Comparison of ENCODE assay signal across 9 cellular contexts in the genomic region with DNA sequence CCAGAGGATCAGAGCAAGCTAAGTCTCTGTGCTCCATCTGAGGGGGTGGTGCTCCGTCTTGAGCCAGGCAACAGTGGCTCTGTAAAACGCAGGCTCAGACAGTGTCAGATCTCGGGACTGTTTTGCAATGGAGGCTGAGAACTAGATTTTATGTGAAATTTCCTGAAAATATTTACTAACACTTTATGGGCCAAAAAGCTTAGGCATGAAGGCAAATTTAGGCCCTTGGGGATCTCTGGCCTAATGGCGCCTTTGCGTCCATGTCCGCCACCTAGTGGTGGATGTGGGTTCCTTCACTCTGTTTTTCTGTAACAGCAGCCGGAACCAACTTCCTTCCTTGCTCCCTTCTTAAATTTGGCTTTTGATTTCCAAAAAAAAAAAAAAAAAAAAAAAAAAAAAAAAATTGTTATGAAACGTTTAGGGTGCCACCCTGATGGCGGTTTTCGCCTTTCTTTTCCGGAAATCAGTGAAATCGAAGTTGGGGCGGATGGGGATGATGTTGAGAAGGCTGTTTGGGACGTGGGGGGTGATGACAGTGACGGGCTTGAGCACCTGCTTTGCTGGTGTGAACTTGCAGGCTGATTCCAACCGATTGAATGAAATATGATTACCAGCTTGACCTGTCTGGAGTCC. TPM values are rescaled to one million over a fixed set of nuclear protein-coding genes. Genes with fewer than 3 reads are reported as not detected.
A peak's percentile ranks its signal among the peaks of the same experiment; 100 is the strongest.
DNase-seq lines count a peak whose midpoint lies in the region; ATAC-seq, FAIRE-seq and TF ChIP-seq lines count a peak whose summit lies in the region.
"Had no signal": no experiment of that assay in that cellular context is flagged by ENCODE, and none has a peak within 500 bp of the region (broad histone marks: within the 10 kb centered on the region; RNA-seq: fewer than 3 reads in every experiment).

No MANE protein-coding gene starts in this region.

- H3K27ac Mint-ChIP-seq in astrocyte (ENCODE audit: unreplicated experiment), result no peak overlapping the region

- H3K9me3 Mint-ChIP-seq in astrocyte (ENCODE audit: unreplicated experiment), result peaks cover 6% of the 10 kb centered on the region
- H3K9me3 Mint-ChIP-seq: T-helper 1 cell treated with Interleukin-12 subunit alpha and Interleukin-12 subunit beta and Interleukin-4 antibody, amounts not matched to agents 30 μg/mL and 1 μg/mL, for 36 hours had no signal

- FAIRE-seq in astrocyte (lab: Jason Lieb, UNC) (no peak), keratinocyte (lab: Jason Lieb, UNC) (no peak)

- H3K9me3 ChIP-seq in astrocyte (ENCODE audit: insufficient read depth, low read depth, low read length) (no peaks in the 10 kb centered on the region), keratinocyte (ENCODE audit: control insufficient read depth, low read depth, low read length) (no peaks in the 10 kb centered on the region), MG63 (no peaks in the 10 kb centered on the region)

- H3K4me3 ChIP-seq in astrocyte (ENCODE audit: insufficient read depth, low read depth, low read length) (no peak overlapping the region), keratinocyte (ENCODE audit: control insufficient read depth in 2 of 3, extremely low read depth in 1 of 3, insufficient read depth in 2 of 3, low read depth in 1 of 3, low read length in 3 of 3) (no peak overlapping the region), MG63 (no peak overlapping the region)

- no peaks in the 10 kb centered on the region for H3K4me1 ChIP-seq in astrocyte (ENCODE audit: insufficient read depth, low read length)
- no peaks in the 10 kb centered on the region for H3K4me1 ChIP-seq in keratinocyte (ENCODE audit: control insufficient read depth, extremely low read depth, insufficient read depth, low read length)

- H3K4me1 Mint-ChIP-seq in astrocyte (ENCODE audit: low read depth, unreplicated experiment), result no peaks in the 10 kb centered on the region

- H3K27me3 Mint-ChIP-seq in astrocyte (ENCODE audit: low read depth, unreplicated experiment), result peaks cover 6% of the 10 kb centered on the region

- in situ Hi-C loops in SK-MEL-5 (cut with HindIII; ENCODE audit: low pct_unique_long_range_greater_than_20kb, low sequenced_read_pairs), result no loop called here

- H2AFZ ChIP-seq in astrocyte (ENCODE audit: low read depth, low read length) (no peak overlapping the region), keratinocyte (ENCODE audit: control insufficient read depth, low read length) (no peak overlapping the region)

- DNase-seq in SK-MEL-5 (ENCODE audit: low read depth, low spot score) (peak; percentile 70), astrocyte (ENCODE audit: low read depth) (no peak), keratinocyte (ENCODE audit: low read depth, low spot score) (peak; percentile 5), MG63 (no peak)
- DNase-seq in stimulated activated CD4-positive, alpha-beta T cell treated with anti-CD3 and anti-CD28 coated beads, Interleukin-4, amount 100 ng/mL, for 48 hours (ENCODE audit: low read depth in 2 of 2), result peak; percentile 27 to 44

- dilution Hi-C loops in keratinocyte (cut with MboI; ENCODE audit: extremely low pct_ligation_motif_present, low sequenced_read_pairs), result no loop called here

- H3K4me3 Mint-ChIP-seq in astrocyte (ENCODE audit: unreplicated experiment), result no peak overlapping the region
- H3K4me3 Mint-ChIP-seq: T-helper 1 cell treated with Interleukin-12 subunit alpha and Interleukin-12 subunit beta and Interleukin-4 antibody, amounts not matched to agents 30 μg/mL and 1 μg/mL, for 36 hours had no signal

- H3K9ac ChIP-seq in astrocyte (ENCODE audit: low read length), result no peak overlapping the region
- no peak overlapping the region for H3K9ac ChIP-seq in keratinocyte (ENCODE audit: control insufficient read depth, extremely low read depth, insufficient read depth, low read length)

- TF ChIP-seq CTCF in C4-2B (conservative IDR thresholded peaks at IDR 0.05) (peak; percentile 89), astrocyte (IDR thresholded peaks at IDR 0.05; ENCODE audit: insufficient read depth, low read depth, low read length) (peak; percentile 74), keratinocyte (optimal IDR thresholded peaks at IDR 0.05 in 1 of 3, IDR thresholded peaks at IDR 0.05 in 1 of 3, conservative IDR thresholded peaks at IDR 0.05 in 1 of 3; ENCODE audit: extremely low read depth in 1 of 3, insufficient read depth in 2 of 3, low read length in 3 of 3) (peak; percentile 74 to 82 (median 80))

- no peaks in the 10 kb centered on the region for H3K36me3 Mint-ChIP-seq in astrocyte (ENCODE audit: low read depth, unreplicated experiment)

- H4K20me1 ChIP-seq in astrocyte (ENCODE audit: insufficient read depth, low read length), result no peaks in the 10 kb centered on the region
- no peaks in the 10 kb centered on the region for H4K20me1 ChIP-seq in keratinocyte (ENCODE audit: control insufficient read depth, extremely low read depth, insufficient read depth, low read length)

- no peaks in the 10 kb centered on the region for H3K36me3 ChIP-seq in astrocyte (ENCODE audit: insufficient read depth, low read length)
- no peaks in the 10 kb centered on the region for H3K36me3 ChIP-seq in keratinocyte (ENCODE audit: control insufficient read depth in 2 of 2, extremely low read depth in 1 of 2, insufficient read depth in 2 of 2, low read length in 2 of 2)
- H3K36me3 ChIP-seq in MG63, result no peaks in the 10 kb centered on the region

- H3K27ac ChIP-seq in C4-2B (no peak overlapping the region), astrocyte (ENCODE audit: low read depth, low read length) (no peak overlapping the region), keratinocyte (ENCODE audit: control insufficient read depth, insufficient read depth, low read length) (no peak overlapping the region)

- H3K27me3 ChIP-seq in astrocyte (ENCODE audit: insufficient read depth, low read length), result peaks cover 2% of the 10 kb centered on the region
- H3K27me3 ChIP-seq in keratinocyte (ENCODE audit: control insufficient read depth, extremely low read depth, insufficient read depth, low read length), result no peaks in the 10 kb centered on the region
- H3K27me3 ChIP-seq in MG63, result no peaks in the 10 kb centered on the region

- no peaks in the 10 kb centered on the region for H3K9me1 ChIP-seq in keratinocyte (ENCODE audit: control insufficient read depth, extremely low read depth, insufficient read depth, low read length)

- H3K79me2 ChIP-seq in astrocyte (ENCODE audit: insufficient read depth, low read length), result no peaks in the 10 kb centered on the region
- no peaks in the 10 kb centered on the region for H3K79me2 ChIP-seq in keratinocyte (ENCODE audit: control insufficient read depth, insufficient read depth, low read length)

- H3K4me2 ChIP-seq in astrocyte (ENCODE audit: low read length), result no peak overlapping the region
- H3K4me2 ChIP-seq in keratinocyte (ENCODE audit: control insufficient read depth, extremely low read depth, insufficient read depth, low read depth, low read length), result no peak overlapping the region

- ATAC-seq in GM18907 (IDR thresholded peaks at IDR 0.05; ENCODE audit: unreplicated experiment) (peak; percentile 86), HG03432 (IDR thresholded peaks at IDR 0.05; ENCODE audit: unreplicated experiment) (peak; percentile 78)

RNA-seq across cellular contexts. Expression of a gene that starts 14.0 kb away (rescaled TPM):
- total RNA-seq in SK-MEL-5 (2014; rRNA removed; shearing (Covaris generic)), result 73.4 and 73.6 TPM in 2 replicates
- polyA plus RNA-seq in SK-MEL-5 (2015; cell fraction: cytosol; rRNA removed), result 58.7 and 63.8 TPM in 2 replicates
- 118 and 129 TPM in 2 replicates for polyA plus RNA-seq in SK-MEL-5 (2015; cell fraction: nucleus; rRNA removed)
- total RNA-seq in astrocyte, result 61.2 and 63.2 TPM in 2 replicates
- 78.7 to 108 TPM (median 93.4 TPM) in 3 replicates for polyA plus RNA-seq in keratinocyte
- polyA plus RNA-seq in keratinocyte (2011; ENCODE audit: low read depth), result 13.4 TPM
- polyA plus RNA-seq in keratinocyte (2011; cell fraction: cytosol; rRNA removed), result 68.4 and 71.6 TPM in 2 replicates
- polyA plus RNA-seq in keratinocyte (2011; cell fraction: nucleus; rRNA removed), result 176 and 200 TPM in 2 replicates
- 44.0 and 73.1 TPM in 2 replicates for polyA plus RNA-seq in keratinocyte (2012; ENCODE audit: low replicate concordance)
- 177 to 245 TPM (median 221 TPM) in 3 replicates for polyA minus RNA-seq in keratinocyte
- 71.6 TPM for polyA minus RNA-seq in keratinocyte (2011; cell fraction: cytosol; rRNA and poly(A)+ RNA removed)
- 146 and 157 TPM in 2 replicates for polyA minus RNA-seq in keratinocyte (2011; cell fraction: nucleus; rRNA and poly(A)+ RNA removed)
- 32.8 and 58.4 TPM in 2 replicates for total RNA-seq in MG63 (2014; rRNA removed; shearing (Covaris generic); ENCODE audit: low replicate concordance)

Comparison
In these comparisons a context has a peak if more than half of its experiments do, and no peak if none do; other contexts are left out.
1. DNase-seq: peak in SK-MEL-5 (single experiment), keratinocyte (single experiment) and stimulated activated CD4-positive, alpha-beta T cell treated with anti-CD3 and anti-CD28 coated beads, Interleukin-4, amount 100 ng/mL, for 48 hours (2 of 2); none in astrocyte (single experiment) and MG63 (single experiment).
2. Peak in every context shown above with its lines, with median percentiles within 50 percentile points of each other: CTCF ChIP-seq.